In the genomic region with DNA sequence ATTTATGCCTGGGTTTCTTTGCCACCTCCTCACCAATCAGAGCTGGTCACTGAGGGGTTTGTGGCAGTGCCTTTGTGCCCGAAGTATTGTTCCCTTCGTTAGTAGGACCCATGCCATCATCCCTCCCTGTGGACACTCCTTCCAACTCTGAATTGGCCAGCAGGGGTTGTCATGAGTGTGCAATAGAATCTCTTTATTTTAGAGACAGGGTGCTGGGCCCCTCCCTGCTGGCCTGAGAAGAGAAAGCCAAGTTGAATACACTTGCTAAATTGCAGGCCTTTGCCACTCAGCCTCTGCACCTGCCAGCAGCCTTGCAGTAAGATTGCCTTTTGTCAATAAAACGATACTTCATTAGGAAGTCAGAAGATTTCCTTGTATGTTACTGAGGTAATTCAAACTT, we compare ENCODE assay signal across 1 cellular context.
TF ChIP-seq lines count a peak whose summit lies in the region.

No MANE protein-coding gene starts in this region.

TF ChIP-seq in K562, 482 proteins besides CTCF, POLR2A, EP300 and RAD21 (continued from another document):
- TF ChIP-seq, protein P1, sequence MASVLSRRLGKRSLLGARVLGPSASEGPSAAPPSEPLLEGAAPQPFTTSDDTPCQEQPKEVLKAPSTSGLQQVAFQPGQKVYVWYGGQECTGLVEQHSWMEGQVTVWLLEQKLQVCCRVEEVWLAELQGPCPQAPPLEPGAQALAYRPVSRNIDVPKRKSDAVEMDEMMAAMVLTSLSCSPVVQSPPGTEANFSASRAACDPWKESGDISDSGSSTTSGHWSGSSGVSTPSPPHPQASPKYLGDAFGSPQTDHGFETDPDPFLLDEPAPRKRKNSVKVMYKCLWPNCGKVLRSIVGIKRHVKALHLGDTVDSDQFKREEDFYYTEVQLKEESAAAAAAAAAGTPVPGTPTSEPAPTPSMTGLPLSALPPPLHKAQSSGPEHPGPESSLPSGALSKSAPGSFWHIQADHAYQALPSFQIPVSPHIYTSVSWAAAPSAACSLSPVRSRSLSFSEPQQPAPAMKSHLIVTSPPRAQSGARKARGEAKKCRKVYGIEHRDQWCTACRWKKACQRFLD (CRISPR knock-in tag; IDR thresholded peaks at IDR 0.05) = no peak
- TF ChIP-seq PTRF (tag; IDR thresholded peaks at IDR 0.05) = no peak
- no peak for TF ChIP-seq SRSF7 (optimal IDR thresholded peaks at IDR 0.05; ENCODE audit: low read depth, low read length)
- no peak for TF ChIP-seq ZBTB17 (CRISPR knock-in tag; IDR thresholded peaks at IDR 0.05)
- no peak for TF ChIP-seq PML (IDR thresholded peaks at IDR 0.05; ENCODE audit: low read length)
- no peak for TF ChIP-seq ZNF3 (CRISPR knock-in tag; IDR thresholded peaks at IDR 0.05)
- TF ChIP-seq, protein P2, sequence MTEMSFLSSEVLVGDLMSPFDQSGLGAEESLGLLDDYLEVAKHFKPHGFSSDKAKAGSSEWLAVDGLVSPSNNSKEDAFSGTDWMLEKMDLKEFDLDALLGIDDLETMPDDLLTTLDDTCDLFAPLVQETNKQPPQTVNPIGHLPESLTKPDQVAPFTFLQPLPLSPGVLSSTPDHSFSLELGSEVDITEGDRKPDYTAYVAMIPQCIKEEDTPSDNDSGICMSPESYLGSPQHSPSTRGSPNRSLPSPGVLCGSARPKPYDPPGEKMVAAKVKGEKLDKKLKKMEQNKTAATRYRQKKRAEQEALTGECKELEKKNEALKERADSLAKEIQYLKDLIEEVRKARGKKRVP (CRISPR knock-in tag; IDR thresholded peaks at IDR 0.05) = no peak
- TF ChIP-seq ZNF644 (tag; IDR thresholded peaks at IDR 0.05; ENCODE audit: low read depth) = no peak
